Comparison of ENCODE assay signal across 9 cellular contexts in the genomic region with DNA sequence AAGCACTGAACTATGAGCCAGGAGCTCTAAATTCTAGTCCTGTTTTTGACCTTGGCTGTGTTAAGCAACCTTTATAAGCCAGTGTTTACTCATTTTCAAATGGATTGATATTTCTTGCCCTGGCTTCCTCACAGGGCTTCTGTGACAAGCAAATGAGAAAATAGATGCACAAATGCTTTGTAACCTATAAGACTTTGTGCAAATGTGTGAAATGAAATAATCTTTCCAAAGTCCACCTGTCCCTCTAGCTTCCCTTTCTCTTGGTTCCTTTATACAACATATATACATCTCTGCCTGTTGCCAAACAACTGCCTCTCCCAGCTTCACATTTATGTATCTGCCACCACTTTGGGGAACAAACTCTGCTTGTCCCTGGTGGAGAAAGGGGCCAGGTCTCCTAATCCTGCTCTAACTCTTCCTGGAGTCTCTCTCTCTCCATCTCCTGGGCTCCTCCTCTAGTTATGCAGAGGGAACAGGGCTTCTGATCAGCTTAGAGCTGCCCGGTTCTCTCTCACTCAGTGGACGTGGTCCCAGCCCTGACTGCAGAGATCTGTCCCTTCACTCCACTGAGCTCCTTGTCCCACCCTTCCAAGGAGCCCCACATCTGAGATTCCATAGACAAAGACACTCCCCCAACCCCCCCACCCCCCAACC. TPM values are rescaled to one million over a fixed set of nuclear protein-coding genes. Genes with fewer than 3 reads are reported as not detected.
A peak's percentile ranks its signal among the peaks of the same experiment; 100 is the strongest.
DNase-seq lines count a peak whose midpoint lies in the region; ATAC-seq and TF ChIP-seq lines count a peak whose summit lies in the region.
"Had no signal": no experiment of that assay in that cellular context is flagged by ENCODE, and none has a peak within 500 bp of the region (broad histone marks: within the 10 kb centered on the region; RNA-seq: fewer than 3 reads in every experiment).

No MANE protein-coding gene starts in this region.

- H3K4me3 ChIP-seq in breast epithelium, result no peak overlapping the region
- H3K4me3 ChIP-seq in suprapubic skin, result no peak overlapping the region

- no peaks in the 10 kb centered on the region for H3K9me3 ChIP-seq in breast epithelium
- no peaks in the 10 kb centered on the region for H3K9me3 ChIP-seq in suprapubic skin

- 17% methylated on average over 1 of the region's 2 CpGs for WGBS in suprapubic skin

- H3K27ac ChIP-seq in breast epithelium (peak overlapping the region; percentile 59 to 74), suprapubic skin (peak overlapping the region; percentile 61)

- no peak for TF ChIP-seq POLR2A in breast epithelium (IDR thresholded peaks at IDR 0.05)
- TF ChIP-seq POLR2A in suprapubic skin (IDR thresholded peaks at IDR 0.05), result no peak

- peak; percentile 53 for DNase-seq in NCI-H69 (lab: John Stamatoyannopoulos, UW)
- no peak for DNase-seq in breast epithelium (ENCODE audit: low spot score in 2 of 2)
- DNase-seq in left lobe of liver (ENCODE audit: low spot score), result no peak
- DNase-seq in suprapubic skin (ENCODE audit: low spot score in 2 of 2), result no peak
- DNase-seq in stimulated activated CD4-positive, alpha-beta T cell treated with anti-CD3 and anti-CD28 coated beads, Interleukin-12 subunit alpha, Interleukin-12 subunit beta, amount 100 ng/mL, for 4 hours, result no peak
- no peak for DNase-seq in H4 (ENCODE audit: low spot score)
- DNase-seq in DMS114 treated with DMSO at 0.1 percent for 48 hours (lab: John Stamatoyannopoulos, UW; ENCODE audit: unreplicated experiment), result no peak
- DNase-seq: activated T-cell treated with anti-CD3 and anti-CD28 coated beads, Interleukin-2, amount 50 U/mL, for 4 hours had no signal

- H3K27me3 ChIP-seq in breast epithelium (no peaks in the 10 kb centered on the region), suprapubic skin (no peaks in the 10 kb centered on the region)

- intact Hi-C loops in breast epithelium (cut with DNase I; ENCODE audit: low total_unique reads), result no loop called here

- TF ChIP-seq CTCF in breast epithelium (IDR thresholded peaks at IDR 0.05) (no peak), suprapubic skin (IDR thresholded peaks at IDR 0.05) (no peak)

- TF ChIP-seq EP300 in suprapubic skin (IDR thresholded peaks at IDR 0.05), result no peak

- H3K4me1 ChIP-seq in breast epithelium (no peaks in the 10 kb centered on the region), suprapubic skin (peaks cover 20% of the 10 kb centered on the region)

- peak; percentile 80 for ATAC-seq in left lobe of liver
- ATAC-seq: activated T-cell treated with anti-CD3 and anti-CD28 coated beads, Interleukin-2, amount 50 U/mL, for 4 hours had no signal

- H3K36me3 ChIP-seq in breast epithelium, result no peaks in the 10 kb centered on the region
- no peaks in the 10 kb centered on the region for H3K36me3 ChIP-seq in suprapubic skin

RNA-seq across cellular contexts. Expression of a gene that starts 15.8 kb away (rescaled TPM):
- total RNA-seq in breast epithelium (10 to 100 TPM; 11.9 to 43.6 (median 42.4) TPM), left lobe of liver (5.0 TPM), suprapubic skin (10 to 100 TPM; 12.4 to 29.9 (median 27.8) TPM)
- 0.10 TPM in 1 of 2 replicates, not detected in the other for total RNA-seq in H4 (2014; rRNA removed; shearing (Covaris generic))
- total RNA-seq: activated T-cell treated with anti-CD3 and anti-CD28 coated beads, Interleukin-2, amount 50 U/mL, for 4 hours; LHCN-M2 had no signal

RNA-seq across cellular contexts. Expression of a gene that starts 47.2 kb away (rescaled TPM):
- total RNA-seq in breast epithelium (100 to 1,000 TPM; 232 to 256 (median 238) TPM), left lobe of liver (76.0 TPM), suprapubic skin (100 to 1,000 TPM; 276 to 352 (median 281) TPM)
- 320 and 327 TPM in 2 replicates for total RNA-seq in H4 (2014; rRNA removed; shearing (Covaris generic))
